In the genomic region with DNA sequence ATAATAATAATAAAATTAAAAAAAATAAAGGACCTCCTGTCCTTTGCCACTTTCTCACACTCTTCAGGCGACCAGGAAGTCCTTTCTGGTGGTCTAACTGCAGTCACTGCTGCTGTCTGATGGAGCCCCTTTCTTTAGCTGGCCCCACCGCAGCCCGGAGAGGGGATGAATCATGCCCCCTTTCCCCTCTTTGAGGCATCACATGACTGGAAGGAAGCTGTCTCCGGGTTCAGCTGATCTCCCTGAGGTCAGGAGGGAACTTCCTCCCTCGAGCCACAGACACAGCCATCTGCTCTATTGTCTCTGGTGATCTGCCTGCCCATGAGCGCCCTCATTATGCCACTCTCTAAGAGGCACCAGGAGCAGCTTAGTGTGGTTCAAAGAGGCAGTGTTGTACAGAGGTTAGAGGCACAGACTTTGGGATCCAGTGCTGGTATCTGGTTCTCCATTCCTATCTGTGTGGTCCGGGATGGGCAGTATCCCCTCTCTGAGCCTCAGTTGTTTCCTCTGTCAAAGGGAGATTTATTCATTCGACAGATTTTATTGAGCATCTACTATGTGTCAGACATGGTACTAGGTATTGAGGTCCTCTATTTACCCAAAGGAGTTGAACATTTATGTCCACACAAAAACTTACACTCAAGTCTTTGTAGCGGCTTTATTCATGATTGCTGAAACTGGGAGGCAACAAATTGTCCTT, we compare ENCODE assay signal across 8 cellular contexts.
A peak's percentile ranks its signal among the peaks of the same experiment; 100 is the strongest.
DNase-seq lines count a peak whose midpoint lies in the region; ATAC-seq, FAIRE-seq and TF ChIP-seq lines count a peak whose summit lies in the region.

No MANE protein-coding gene starts in this region.

- H3K4me1 Mint-ChIP-seq in memory B cell = peaks cover 46% of the 10 kb centered on the region

- CTCF ChIA-PET in HEK293T (lab: Yijun Ruan, JAX) = no interaction called here

- peak overlapping the region; percentile 92 for H3K27ac Mint-ChIP-seq in memory B cell

- TF ChIP-seq CTCF in GM12872 (IDR thresholded peaks at IDR 0.05; ENCODE audit: insufficient read depth, low read depth, low read length) (peak; percentile 36; the same call in 1 of the 3 replicates), D721Med (IDR thresholded peaks at IDR 0.05; ENCODE audit: insufficient read depth, missing control alignments) (no peak)

- H3K9me3 Mint-ChIP-seq in memory B cell = no peaks in the 10 kb centered on the region

- no peaks in the 10 kb centered on the region for H3K27me3 Mint-ChIP-seq in memory B cell

- FAIRE-seq in D721Med (lab: Jason Lieb, UNC) = no peak

- POLR2A ChIA-PET in HEK293T (lab: Yijun Ruan, JAX) = no interaction called here

- peak; percentile 52 for DNase-seq in SIG-M5 (lab: John Stamatoyannopoulos, UW)
- DNase-seq in activated naive CD4-positive, alpha-beta T cell (lab: John Stamatoyannopoulos, UW) = peak; percentile 11 to 37 (median 18)
- peak; percentile 46 to 52 for DNase-seq in memory B cell (ENCODE audit: low spot score in 2 of 2)
- DNase-seq in stimulated activated naive CD8-positive, alpha-beta T cell treated with anti-CD3 and anti-CD28 coated beads, Interleukin-15, Interleukin-2, amounts not matched to agents 100 U/mL and 50 U/mL, for 24 hours = peak; percentile 85
- no peak for DNase-seq in HEK293T (ENCODE audit: extremely low spot score)
- no peak for DNase-seq in D721Med (ENCODE audit: insufficient read length, low spot score)

- peak; percentile 49 for ATAC-seq in HG02943 (IDR thresholded peaks at IDR 0.05; ENCODE audit: low read depth, unreplicated experiment)
- peak; percentile 58 for ATAC-seq in memory B cell (ENCODE audit: low read depth)
- peak; percentile 71 for ATAC-seq in stimulated activated naive CD8-positive, alpha-beta T cell treated with anti-CD3 and anti-CD28 coated beads, Interleukin-15, Interleukin-2, amounts not matched to agents 100 U/mL and 50 U/mL, for 24 hours

- peak overlapping the region; percentile 93 for H3K4me3 Mint-ChIP-seq in memory B cell

- peaks cover 6% of the 10 kb centered on the region for H3K36me3 Mint-ChIP-seq in memory B cell

TF ChIP-seq in HEK293T, 16 proteins besides CTCF, POLR2A, EP300 and RAD21:
- TF ChIP-seq TARDBP (IDR thresholded peaks at IDR 0.05) (no peak), NFRKB (IDR thresholded peaks at IDR 0.05) (no peak), BHLHE40 (IDR thresholded peaks at IDR 0.05; ENCODE audit: borderline replicate concordance) (no peak), ZNF384 (IDR thresholded peaks at IDR 0.05) (no peak), SUZ12 (IDR thresholded peaks at IDR 0.05) (no peak), LEF1 (IDR thresholded peaks at IDR 0.05; ENCODE audit: borderline replicate concordance) (no peak), L3MBTL2 (conservative IDR thresholded peaks at IDR 0.05) (no peak), FOXM1 (IDR thresholded peaks at IDR 0.05; ENCODE audit: borderline replicate concordance) (no peak), ELF4 (IDR thresholded peaks at IDR 0.05) (no peak), HDGF (IDR thresholded peaks at IDR 0.05; ENCODE audit: borderline replicate concordance) (no peak), SP1 (IDR thresholded peaks at IDR 0.05) (no peak), CTBP1 (IDR thresholded peaks at IDR 0.05; ENCODE audit: borderline replicate concordance) (no peak), FOXK2 (IDR thresholded peaks at IDR 0.05) (no peak), ARNT (IDR thresholded peaks at IDR 0.05) (no peak), FOXA1 (IDR thresholded peaks at IDR 0.05) (no peak)
- TF ChIP-seq, protein P1, sequence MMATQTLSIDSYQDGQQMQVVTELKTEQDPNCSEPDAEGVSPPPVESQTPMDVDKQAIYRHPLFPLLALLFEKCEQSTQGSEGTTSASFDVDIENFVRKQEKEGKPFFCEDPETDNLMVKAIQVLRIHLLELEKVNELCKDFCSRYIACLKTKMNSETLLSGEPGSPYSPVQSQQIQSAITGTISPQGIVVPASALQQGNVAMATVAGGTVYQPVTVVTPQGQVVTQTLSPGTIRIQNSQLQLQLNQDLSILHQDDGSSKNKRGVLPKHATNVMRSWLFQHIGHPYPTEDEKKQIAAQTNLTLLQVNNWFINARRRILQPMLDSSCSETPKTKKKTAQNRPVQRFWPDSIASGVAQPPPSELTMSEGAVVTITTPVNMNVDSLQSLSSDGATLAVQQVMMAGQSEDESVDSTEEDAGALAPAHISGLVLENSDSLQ (IDR thresholded peaks at IDR 0.05) = no peak

Comparison
In these comparisons a context has a peak if more than half of its experiments do, and no peak if none do; other contexts are left out.
1. DNase-seq: peak in SIG-M5 (single experiment), activated naive CD4-positive, alpha-beta T cell (4 of 4), memory B cell (2 of 2) and stimulated activated naive CD8-positive, alpha-beta T cell treated with anti-CD3 and anti-CD28 coated beads, Interleukin-15, Interleukin-2, amounts not matched to agents 100 U/mL and 50 U/mL, for 24 hours (single experiment); none in HEK293T (single experiment) and D721Med (single experiment).
2. Peak in every context shown above with its lines, with median percentiles within 50 percentile points of each other: ATAC-seq.